Comparison of ENCODE assay signal across 22 cellular contexts in genomic region chr3:114417265-114417664, GRCh38.
A peak's percentile ranks its signal among the peaks of the same experiment; 100 is the strongest.
DNase-seq lines count a peak whose midpoint lies in the region; ATAC-seq and TF ChIP-seq lines count a peak whose summit lies in the region.
"Had no signal": no experiment of that assay in that cellular context is flagged by ENCODE, and none has a peak within 500 bp of the region (broad histone marks: within the 10 kb centered on the region; RNA-seq: fewer than 3 reads in every experiment).

No MANE protein-coding gene starts in this region.

- ATAC-seq in natural killer cell treated with Interleukin-12 subunit alpha and Interleukin-12 subunit beta and Interleukin-15 and Interleukin-18, amount 100 ng/mL, for 72 hours = no peak
- no peak for ATAC-seq in natural killer cell
- no peak for ATAC-seq in HG02852 (IDR thresholded peaks at IDR 0.05; ENCODE audit: unreplicated experiment)
- ATAC-seq: naive thymus-derived CD8-positive, alpha-beta T cell; sciatic nerve had no signal

- H3K79me2 ChIP-seq in osteoblast (ENCODE audit: insufficient read depth, low read length) = peaks cover 4% of the 10 kb centered on the region
- no peaks in the 10 kb centered on the region for H3K79me2 ChIP-seq in smooth muscle cell (ENCODE audit: low read depth)

- no peak overlapping the region for H3K9ac ChIP-seq in smooth muscle cell (ENCODE audit: low read depth)

- H3K9me3 Mint-ChIP-seq in natural killer cell treated with Interleukin-12 subunit alpha and Interleukin-12 subunit beta and Interleukin-15 and Interleukin-18, amount 100 ng/mL, for 72 hours = no peaks in the 10 kb centered on the region
- H3K9me3 Mint-ChIP-seq in natural killer cell = no peaks in the 10 kb centered on the region
- H3K9me3 Mint-ChIP-seq in brain = no peaks in the 10 kb centered on the region
- H3K9me3 Mint-ChIP-seq: naive thymus-derived CD8-positive, alpha-beta T cell had no signal

- H3K4me1 ChIP-seq in osteoblast (ENCODE audit: insufficient read depth, low read length) (peaks cover 40% of the 10 kb centered on the region), smooth muscle cell (ENCODE audit: low read depth) (no peaks in the 10 kb centered on the region)
- H3K4me1 ChIP-seq: Peyer's patch had no signal

- H4K20me1 ChIP-seq in osteoblast (ENCODE audit: insufficient read depth, low read length) = peaks cover 12% of the 10 kb centered on the region
- peaks cover 14% of the 10 kb centered on the region for H4K20me1 ChIP-seq in smooth muscle cell (ENCODE audit: low read depth)

- no peaks in the 10 kb centered on the region for H3K36me3 ChIP-seq in osteoblast (ENCODE audit: insufficient read depth, low read length)
- H3K36me3 ChIP-seq in smooth muscle cell (ENCODE audit: low read depth) = no peaks in the 10 kb centered on the region
- H3K36me3 ChIP-seq: cardiac muscle cell, Peyer's patch had no signal

- H3K36me3 Mint-ChIP-seq in natural killer cell treated with Interleukin-12 subunit alpha and Interleukin-12 subunit beta and Interleukin-15 and Interleukin-18, amount 100 ng/mL, for 72 hours = no peaks in the 10 kb centered on the region
- no peaks in the 10 kb centered on the region for H3K36me3 Mint-ChIP-seq in natural killer cell
- no peaks in the 10 kb centered on the region for H3K36me3 Mint-ChIP-seq in brain
- H3K36me3 Mint-ChIP-seq: naive thymus-derived CD8-positive, alpha-beta T cell had no signal

- no peak overlapping the region for H3K4me3 Mint-ChIP-seq in natural killer cell treated with Interleukin-12 subunit alpha and Interleukin-12 subunit beta and Interleukin-15 and Interleukin-18, amount 100 ng/mL, for 72 hours
- H3K4me3 Mint-ChIP-seq in natural killer cell (no peak overlapping the region), brain (peak overlapping the region in 3 of 5 experiments; percentile 11 to 76 (median 50))
- H3K4me3 Mint-ChIP-seq: naive thymus-derived CD8-positive, alpha-beta T cell had no signal

- peak overlapping the region; percentile 71 to 94 for H3K27ac Mint-ChIP-seq in natural killer cell treated with Interleukin-12 subunit alpha and Interleukin-12 subunit beta and Interleukin-15 and Interleukin-18, amount 100 ng/mL, for 72 hours
- H3K27ac Mint-ChIP-seq in natural killer cell (no peak overlapping the region), brain (peak overlapping the region in 4 of 5 experiments; percentile 53 to 99 (median 77))
- H3K27ac Mint-ChIP-seq: naive thymus-derived CD8-positive, alpha-beta T cell had no signal

- H2AFZ ChIP-seq in osteoblast (ENCODE audit: low read length) (no peak overlapping the region), smooth muscle cell (ENCODE audit: low read depth) (no peak overlapping the region)

- H3K4me3 ChIP-seq in osteoblast (ENCODE audit: insufficient read depth, low read length) (peak overlapping the region; percentile 28), smooth muscle cell (no peak overlapping the region)
- H3K4me3 ChIP-seq: cardiac muscle cell, Peyer's patch had no signal

- H3K27ac ChIP-seq in osteoblast (ENCODE audit: low read depth, low read length) = peak overlapping the region; percentile 63
- no peak overlapping the region for H3K27ac ChIP-seq in smooth muscle cell (ENCODE audit: low read depth)
- H3K27ac ChIP-seq: C4-2B had no signal

- H3K27me3 Mint-ChIP-seq in natural killer cell treated with Interleukin-12 subunit alpha and Interleukin-12 subunit beta and Interleukin-15 and Interleukin-18, amount 100 ng/mL, for 72 hours = no peaks in the 10 kb centered on the region
- H3K27me3 Mint-ChIP-seq in natural killer cell (ENCODE audit: low read depth in 2 of 2) (no peaks in the 10 kb centered on the region), brain (no peaks in the 10 kb centered on the region)
- H3K27me3 Mint-ChIP-seq: naive thymus-derived CD8-positive, alpha-beta T cell had no signal

- no peak for DNase-seq in natural killer cell treated with Interleukin-12 subunit alpha and Interleukin-12 subunit beta and Interleukin-15 and Interleukin-18, amount 100 ng/mL, for 72 hours (ENCODE audit: low spot score)
- DNase-seq in natural killer cell = no peak
- no peak for DNase-seq in osteoblast (ENCODE audit: insufficient read length, low spot score, missing footprints)
- no peak for DNase-seq in NCI-H1092 treated with DMSO at 0.1 percent for 48 hours (lab: John Stamatoyannopoulos, UW)
- no peak for DNase-seq in smooth muscle cell (lab: John Stamatoyannopoulos, UW; ENCODE audit: unreplicated experiment)
- DNase-seq: activated CD4-positive, alpha-beta T cell treated with anti-CD3 and anti-CD28 coated beads, Interleukin-2, amount 50 U/mL, for 48 hours; amniotic stem cell; Calu3; DND-41; H7; midbrain; naive thymus-derived CD8-positive, alpha-beta T cell; NCI-H1694 treated with DMSO at 0.1 percent for 48 hours; NCI-H524 treated with DMSO at 0.1 percent for 48 hours; Peyer's patch; posterior cingulate gyrus; stimulated activated CD4-positive, alpha-beta T cell treated with anti-CD3 and anti-CD28 coated beads, Interleukin-15, amount 100 ng/mL, for 24 hours had no signal

- H3K4me1 Mint-ChIP-seq in natural killer cell treated with Interleukin-12 subunit alpha and Interleukin-12 subunit beta and Interleukin-15 and Interleukin-18, amount 100 ng/mL, for 72 hours (ENCODE audit: low read depth in 2 of 2) = peaks cover 20 to 25% of the 10 kb centered on the region in 2 donors
- H3K4me1 Mint-ChIP-seq in natural killer cell = no peaks in the 10 kb centered on the region
- peaks cover 87% of the 10 kb centered on the region for H3K4me1 Mint-ChIP-seq in brain

- H3K4me2 ChIP-seq in osteoblast (ENCODE audit: insufficient read depth, low read length) (peak overlapping the region; percentile 71), smooth muscle cell (no peak overlapping the region)

- H3K27me3 ChIP-seq in osteoblast (ENCODE audit: insufficient read depth, low read length) (no peaks in the 10 kb centered on the region), smooth muscle cell (ENCODE audit: low read depth) (no peaks in the 10 kb centered on the region)
- H3K27me3 ChIP-seq: cardiac muscle cell, Peyer's patch had no signal

- 93% methylated on average over 5 of the region's 5 CpGs for WGBS in smooth muscle cell (ENCODE audit: low lambda C conversion rate)

- intact Hi-C loops in natural killer cell (cut with micrococcal nuclease) = loop anchor here (10.0 kb wide), 2 partner anchors 52 to 682 kb away; no protein-coding TSS in a partner anchor

- no peak for TF ChIP-seq CTCF in natural killer cell (IDR thresholded peaks at IDR 0.05)
- TF ChIP-seq CTCF in brain (conservative IDR thresholded peaks at IDR 0.05) = no peak
- no peak for TF ChIP-seq CTCF in osteoblast (IDR thresholded peaks at IDR 0.05; ENCODE audit: extremely low read depth, low read depth, low read length)
- TF ChIP-seq CTCF in smooth muscle cell (IDR thresholded peaks at IDR 0.05; ENCODE audit: borderline replicate concordance, insufficient read depth, poor library complexity, severe bottlenecking) = no peak

- no peaks in the 10 kb centered on the region for H3K9me3 ChIP-seq in osteoblast (ENCODE audit: low read depth, low read length)
- no peaks in the 10 kb centered on the region for H3K9me3 ChIP-seq in smooth muscle cell (replicated peaks; ENCODE audit: low read depth)
- H3K9me3 ChIP-seq: Peyer's patch had no signal

- H3F3A ChIP-seq in smooth muscle cell (ENCODE audit: low read depth) = no peaks in the 10 kb centered on the region

Comparison
In these comparisons a context has a peak if more than half of its experiments do, and no peak if none do; other contexts are left out.
1. H3K27ac Mint-ChIP-seq: peak in natural killer cell treated with Interleukin-12 subunit alpha and Interleukin-12 subunit beta and Interleukin-15 and Interleukin-18, amount 100 ng/mL, for 72 hours (2 of 2) and brain (4 of 5); none in natural killer cell (0 of 2).
2. H3K4me3 Mint-ChIP-seq: peak in brain (3 of 5); none in natural killer cell treated with Interleukin-12 subunit alpha and Interleukin-12 subunit beta and Interleukin-15 and Interleukin-18, amount 100 ng/mL, for 72 hours (single experiment) and natural killer cell (single experiment).